10 cellular contexts compared by ENCODE assay signal in genomic region chr5:51225671-51226419, GRCh38.
DNase-seq lines count a peak whose midpoint lies in the region; ATAC-seq, FAIRE-seq and TF ChIP-seq lines count a peak whose summit lies in the region.
"Had no signal": no experiment of that assay in that cellular context is flagged by ENCODE, and none has a peak within 500 bp of the region (broad histone marks: within the 10 kb centered on the region; RNA-seq: fewer than 3 reads in every experiment).

No MANE protein-coding gene starts in this region.

- no peak overlapping the region for H3K4me3 ChIP-seq in HUES48 (ENCODE audit: low read depth, low read length)
- H3K4me3 ChIP-seq in esophagus muscularis mucosa, result no peak overlapping the region
- H3K4me3 ChIP-seq: K562 had no signal

- H3K27me3 ChIP-seq in HUES48 (ENCODE audit: control insufficient read depth, insufficient read depth, low read length), result no peaks in the 10 kb centered on the region
- H3K27me3 ChIP-seq in esophagus muscularis mucosa, result no peaks in the 10 kb centered on the region
- no peaks in the 10 kb centered on the region for H3K27me3 ChIP-seq in CD4-positive, alpha-beta T cell (ENCODE audit: control insufficient read depth, insufficient read depth, low read length)

- no peak for TF ChIP-seq POLR2A in esophagus muscularis mucosa (IDR thresholded peaks at IDR 0.05; ENCODE audit: low read depth)

- peak; percentile 6 for DNase-seq in Ammon's horn (ENCODE audit: low spot score)
- DNase-seq in NCI-H774 (lab: John Stamatoyannopoulos, UW), result peak; percentile 22
- no peak for DNase-seq in esophagus muscularis mucosa (ENCODE audit: extremely low spot score)
- no peak for DNase-seq in CD4-positive, alpha-beta T cell

- 30% methylated on average over 4 of the region's 4 CpGs for WGBS in esophagus muscularis mucosa

- peak; percentile 76 for FAIRE-seq in islet of Langerhans (lab: Jason Lieb, UNC)
- FAIRE-seq: colon, K562 had no signal

- POLR2A ChIA-PET in CD4-positive, alpha-beta T cell (lab: Charles Lee), result no interaction called here

- TF ChIP-seq CTCF in esophagus muscularis mucosa (IDR thresholded peaks at IDR 0.05), result no peak
- no peak for TF ChIP-seq CTCF in CD4-positive, alpha-beta T cell (IDR thresholded peaks at IDR 0.05)

- H3K9me3 ChIP-seq in HUES48 (ENCODE audit: control insufficient read depth, insufficient read depth, low read length) (0 out of 2 replicates have a peak, but pooled peaks cover 3% of the 10 kb centered on the region), esophagus muscularis mucosa (peaks cover 0 to 9% (median 7%) of the 10 kb centered on the region in 4 donors)
- H3K9me3 ChIP-seq in CD4-positive, alpha-beta T cell (ENCODE audit: control insufficient read depth, low read length), result peaks cover 6% of the 10 kb centered on the region

- H3K4me3 Mint-ChIP-seq in CD4-positive, alpha-beta T cell, result no peak overlapping the region

- no peak for ATAC-seq in HG03108 (IDR thresholded peaks at IDR 0.05; ENCODE audit: unreplicated experiment)
- ATAC-seq in HG03135 (IDR thresholded peaks at IDR 0.05; ENCODE audit: unreplicated experiment), result no peak
- no peak for ATAC-seq in CD4-positive, alpha-beta T cell (ENCODE audit: poor library complexity)
- ATAC-seq: K562 had no signal

- H3K36me3 Mint-ChIP-seq in CD4-positive, alpha-beta T cell (ENCODE audit: low read depth), result no peaks in the 10 kb centered on the region

- no peak for TF ChIP-seq EP300 in esophagus muscularis mucosa (IDR thresholded peaks at IDR 0.05)

- H3K4me1 ChIP-seq in HUES48 (ENCODE audit: control insufficient read depth, insufficient read depth, low read length) (peaks cover 24% of the 10 kb centered on the region), esophagus muscularis mucosa (no peaks in the 10 kb centered on the region)

- H3K27ac ChIP-seq in HUES48 (ENCODE audit: low read depth, low read length), result peak overlapping the region; percentile 86
- H3K27ac ChIP-seq in esophagus muscularis mucosa (replicated peaks in 1 of 4), result no peak overlapping the region
- H3K27ac ChIP-seq in CD4-positive, alpha-beta T cell (ENCODE audit: low read depth, low read length), result no peak overlapping the region

- H3K9me3 Mint-ChIP-seq in CD4-positive, alpha-beta T cell, result peaks cover 13% of the 10 kb centered on the region

- H3K4me1 Mint-ChIP-seq in CD4-positive, alpha-beta T cell (ENCODE audit: low read depth), result no peaks in the 10 kb centered on the region

- intact Hi-C loops in esophagus muscularis mucosa (cut with DNase I), result no loop called here
- intact Hi-C loops in CD4-positive, alpha-beta T cell (cut with DNase I, micrococcal nuclease), result no loop called here

- H3K9ac ChIP-seq in HUES48 (ENCODE audit: low read depth, low read length), result peak overlapping the region; percentile 16; the same call in 1 of the 2 replicates

- H3K27ac Mint-ChIP-seq in CD4-positive, alpha-beta T cell, result no peak overlapping the region

- H3K36me3 ChIP-seq in HUES48 (ENCODE audit: control insufficient read depth, insufficient read depth, low read length), result no peaks in the 10 kb centered on the region
- no peaks in the 10 kb centered on the region for H3K36me3 ChIP-seq in esophagus muscularis mucosa

- CTCF ChIA-PET in CD4-positive, alpha-beta T cell (lab: Charles Lee), result no interaction called here

- H3K27me3 Mint-ChIP-seq in CD4-positive, alpha-beta T cell, result no peaks in the 10 kb centered on the region

Comparison
In these comparisons a context has a peak if more than half of its experiments do, and no peak if none do; other contexts are left out.
1. DNase-seq: peak in Ammon's horn (single experiment) and NCI-H774 (single experiment); none in esophagus muscularis mucosa (single experiment) and CD4-positive, alpha-beta T cell (0 of 10).